In genomic region chr3:49172616-49173041, GRCh38 we compare ENCODE assay signal across 11 cellular contexts. TPM values are rescaled to one million over a fixed set of nuclear protein-coding genes. Genes with fewer than 3 reads are reported as not detected.
A peak's percentile ranks its signal among the peaks of the same experiment; 100 is the strongest.
DNase-seq lines count a peak whose midpoint lies in the region; ATAC-seq, FAIRE-seq and TF ChIP-seq lines count a peak whose summit lies in the region.
"Had no signal": no experiment of that assay in that cellular context is flagged by ENCODE, and none has a peak within 500 bp of the region (broad histone marks: within the 10 kb centered on the region; RNA-seq: fewer than 3 reads in every experiment).

No MANE protein-coding gene starts in this region.

- no peak for ATAC-seq in GM18519 (IDR thresholded peaks at IDR 0.05; ENCODE audit: low FRiP score, unreplicated experiment)

- H3K9me3 ChIP-seq in ES-I3 (ENCODE audit: control insufficient read depth, insufficient read depth, low read length) (no peaks in the 10 kb centered on the region), astrocyte (ENCODE audit: insufficient read depth, low read depth, low read length) (no peaks in the 10 kb centered on the region), iPS-20b (ENCODE audit: insufficient read depth, low read depth, low read length) (no peaks in the 10 kb centered on the region), MG63 (no peaks in the 10 kb centered on the region)
- H3K9me3 ChIP-seq: pancreas had no signal

- H3K27me3 Mint-ChIP-seq in astrocyte (ENCODE audit: low read depth, unreplicated experiment) (no peaks in the 10 kb centered on the region), Calu3 (ENCODE audit: unreplicated experiment) (no peaks in the 10 kb centered on the region)

- peaks cover 16% of the 10 kb centered on the region for H3K4me1 Mint-ChIP-seq in astrocyte (ENCODE audit: low read depth, unreplicated experiment)
- H3K4me1 Mint-ChIP-seq in Calu3 (ENCODE audit: low read depth, unreplicated experiment) = no peaks in the 10 kb centered on the region

- no peak for FAIRE-seq in astrocyte (lab: Jason Lieb, UNC)
- FAIRE-seq: G401.6, pancreas had no signal

- H3K27me3 ChIP-seq in astrocyte (ENCODE audit: insufficient read depth, low read length) (no peaks in the 10 kb centered on the region), iPS-20b (ENCODE audit: insufficient read depth, low read length) (peaks cover 5% of the 10 kb centered on the region; the same call in 1 of the 2 replicates), MG63 (no peaks in the 10 kb centered on the region)
- H3K27me3 ChIP-seq: pancreas had no signal

- no peaks in the 10 kb centered on the region for H3K9me3 Mint-ChIP-seq in astrocyte (ENCODE audit: unreplicated experiment)
- no peaks in the 10 kb centered on the region for H3K9me3 Mint-ChIP-seq in Calu3 (ENCODE audit: low read depth, unreplicated experiment)

- peak overlapping the region; percentile 98 for H3K4me2 ChIP-seq in astrocyte (ENCODE audit: low read length)

- no peak overlapping the region for H3K4me3 ChIP-seq in astrocyte (ENCODE audit: insufficient read depth, low read depth, low read length)
- H3K4me3 ChIP-seq in iPS-20b (ENCODE audit: low read length) = peak overlapping the region; percentile 80; the same call in 1 of the 2 replicates
- H3K4me3 ChIP-seq in skeletal muscle cell (ENCODE audit: low read depth, low read length) = peak overlapping the region; percentile 75
- H3K4me3 ChIP-seq in MG63 = no peak overlapping the region

- intact Hi-C loops in Calu3 (cut with micrococcal nuclease; ENCODE audit: unreplicated experiment) = loop anchor here (5.0 to 10.0 kb wide), 2 partner anchors 105 to 272 kb away; partner anchors contain the start of gene C3orf62

- no TSS peak for BruUV-seq in Calu3 (replicated peaks; lab: Mats Ljungman, UMichigan)

- peak overlapping the region; percentile 81; the same call in 1 of the 2 replicates for H3K9ac ChIP-seq in ES-I3 (ENCODE audit: low read depth, low read length)
- no peak overlapping the region for H3K9ac ChIP-seq in astrocyte (ENCODE audit: low read length)
- peak overlapping the region; percentile 36; the same call in 1 of the 2 replicates for H3K9ac ChIP-seq in iPS-20b (ENCODE audit: low read depth, low read length)

- CTCF ChIA-PET in Calu3 (lab: Charles Lee) = no interaction called here

- no peak for DNase-seq in astrocyte (ENCODE audit: low read depth)
- DNase-seq in skeletal muscle cell (ENCODE audit: low read depth) = no peak
- no peak for DNase-seq in Calu3
- no peak for DNase-seq in MG63
- no peak for DNase-seq in epidermal melanocyte (ENCODE audit: insufficient read length, low spot score)

- H3K4me3 Mint-ChIP-seq in astrocyte (ENCODE audit: unreplicated experiment) = peak overlapping the region; percentile 87
- H3K4me3 Mint-ChIP-seq in Calu3 (ENCODE audit: low read depth, unreplicated experiment) = no peak overlapping the region

- H2AFZ ChIP-seq in astrocyte (ENCODE audit: low read depth, low read length) = no peak overlapping the region

- peaks cover 12% of the 10 kb centered on the region for H3K79me2 ChIP-seq in astrocyte (ENCODE audit: insufficient read depth, low read length)

- peaks cover 34% of the 10 kb centered on the region for H4K20me1 ChIP-seq in astrocyte (ENCODE audit: insufficient read depth, low read length)

- H3K36me3 ChIP-seq in ES-I3 (ENCODE audit: insufficient read depth, low read length) = no peaks in the 10 kb centered on the region
- no peaks in the 10 kb centered on the region for H3K36me3 ChIP-seq in astrocyte (ENCODE audit: insufficient read depth, low read length)
- H3K36me3 ChIP-seq in iPS-20b (ENCODE audit: insufficient read depth, low read depth, low read length) = peaks cover 6% of the 10 kb centered on the region; the same call in 1 of the 2 replicates
- no peaks in the 10 kb centered on the region for H3K36me3 ChIP-seq in MG63
- H3K36me3 ChIP-seq: pancreas had no signal

- H3K36me3 Mint-ChIP-seq in astrocyte (ENCODE audit: low read depth, unreplicated experiment) (peaks cover 15% of the 10 kb centered on the region), Calu3 (ENCODE audit: insufficient read depth, unreplicated experiment) (peaks cover 6% of the 10 kb centered on the region)

- TF ChIP-seq CTCF in astrocyte (IDR thresholded peaks at IDR 0.05; ENCODE audit: insufficient read depth, low read depth, low read length) (no peak), Calu3 (IDR thresholded peaks at IDR 0.05; ENCODE audit: unreplicated experiment) (no peak)

- H3K27ac Mint-ChIP-seq in astrocyte (ENCODE audit: unreplicated experiment) = no peak overlapping the region
- no peak overlapping the region for H3K27ac Mint-ChIP-seq in Calu3 (ENCODE audit: unreplicated experiment)

- no peak overlapping the region for H3K27ac ChIP-seq in astrocyte (ENCODE audit: low read depth, low read length)
- no peak overlapping the region for H3K27ac ChIP-seq in iPS-20b (ENCODE audit: low read length)

- H3K4me1 ChIP-seq in ES-I3 (ENCODE audit: insufficient read depth, low read length) (peaks cover 10% of the 10 kb centered on the region), astrocyte (ENCODE audit: insufficient read depth, low read length) (peaks cover 38% of the 10 kb centered on the region), iPS-20b (ENCODE audit: insufficient read depth, low read length) (peaks cover 12% of the 10 kb centered on the region; the same call in 1 of the 2 replicates)

RNA-seq across cellular contexts. Expression of gene KLHDC8B, which starts 1.2 kb away (rescaled TPM):
- 30.2 and 31.6 TPM in 2 replicates for total RNA-seq in astrocyte
- 5.4 and 7.1 TPM in 2 replicates for total RNA-seq in Calu3 (2022)
- total RNA-seq in MG63 (2014; rRNA removed; shearing (Covaris generic); ENCODE audit: low replicate concordance) = 7.6 and 8.8 TPM in 2 replicates

RNA-seq across cellular contexts. Expression of gene CCDC71, which starts 6.5 kb away (rescaled TPM):
- total RNA-seq in astrocyte = 18.5 and 20.5 TPM in 2 replicates
- 19.2 and 20.2 TPM in 2 replicates for total RNA-seq in Calu3 (2022)
- 36.4 and 39.6 TPM in 2 replicates for total RNA-seq in MG63 (2014; rRNA removed; shearing (Covaris generic); ENCODE audit: low replicate concordance)

RNA-seq across cellular contexts. Expression of gene LAMB2, which starts 39.8 kb away (rescaled TPM):
- total RNA-seq in astrocyte = 344 and 391 TPM in 2 replicates
- 288 and 316 TPM in 2 replicates for total RNA-seq in Calu3 (2022)
- total RNA-seq in MG63 (2014; rRNA removed; shearing (Covaris generic); ENCODE audit: low replicate concordance) = 32.7 and 99.4 TPM in 2 replicates
- total RNA-seq: activated CD8-positive, alpha-beta memory T cell treated with anti-CD3 and anti-CD28 coated beads for 36 hours had no signal

RNA-seq across cellular contexts. Expression of gene USP19, which starts 52.0 kb away (rescaled TPM):
- total RNA-seq in astrocyte (28.7 and 31.7 TPM in 2 replicates), Calu3 (2022) (44.3 and 51.0 TPM in 2 replicates)
- total RNA-seq in MG63 (2014; rRNA removed; shearing (Covaris generic); ENCODE audit: low replicate concordance) = 31.5 and 120 TPM in 2 replicates

Comparison
In these comparisons a context has a peak if more than half of its experiments do, and no peak if none do; other contexts are left out.
1. H3K4me3 ChIP-seq: peak in iPS-20b (single experiment) and skeletal muscle cell (single experiment); none in astrocyte (single experiment) and MG63 (single experiment).